Comparison of ENCODE assay signal across 8 cellular contexts in genomic region chrX:101415180-101416130, GRCh38. TPM values are rescaled to one million over a fixed set of nuclear protein-coding genes. Genes with fewer than 3 reads are reported as not detected.
A peak's percentile ranks its signal among the peaks of the same experiment; 100 is the strongest.
DNase-seq lines count a peak whose midpoint lies in the region; ATAC-seq and TF ChIP-seq lines count a peak whose summit lies in the region.

No MANE protein-coding gene starts in this region.

- H3K27me3 ChIP-seq in adrenal gland (no peaks in the 10 kb centered on the region), right atrium auricular region (no peaks in the 10 kb centered on the region)

- TF ChIP-seq POLR2A in adrenal gland (IDR thresholded peaks at IDR 0.05), result no peak

- DNase-seq in EH (ENCODE audit: low read depth), result peak; percentile 70
- DNase-seq in NOMO-1 treated with dmso at 0.1 percent for 144 hours (lab: John Stamatoyannopoulos, UW; ENCODE audit: unreplicated experiment), result peak; percentile 1
- DNase-seq in adrenal gland, result peak in 5 of 7 donors; percentile 15 to 55 (median 39)
- no peak for DNase-seq in right atrium auricular region (ENCODE audit: low spot score)
- peak; percentile 61 for DNase-seq in retina
- DNase-seq in stimulated activated CD4-positive, alpha-beta T cell treated with anti-CD3 and anti-CD28 coated beads, Interleukin-12 subunit alpha, Interleukin-12 subunit beta, amount 100 ng/mL, for 4 hours, result no peak

- ATAC-seq in GM19452 (IDR thresholded peaks at IDR 0.05; ENCODE audit: unreplicated experiment) (peak; percentile 65), HG03520 (IDR thresholded peaks at IDR 0.05; ENCODE audit: unreplicated experiment) (peak; percentile 67)

- no peaks in the 10 kb centered on the region for H3K9me3 ChIP-seq in adrenal gland (replicated peaks in 1 of 3)
- no peaks in the 10 kb centered on the region for H3K9me3 ChIP-seq in right atrium auricular region

- no peak overlapping the region for H3K4me3 ChIP-seq in adrenal gland
- no peak overlapping the region for H3K4me3 ChIP-seq in right atrium auricular region

- peak; percentile 44 to 86 (median 69) for TF ChIP-seq CTCF in adrenal gland (IDR thresholded peaks at IDR 0.05)
- TF ChIP-seq CTCF in right atrium auricular region (IDR thresholded peaks at IDR 0.05), result peak; percentile 62 to 85

- H3K4me1 ChIP-seq in adrenal gland (replicated peaks in 1 of 2), result peaks cover 0 to 19% of the 10 kb centered on the region in 2 donors
- H3K4me1 ChIP-seq in right atrium auricular region, result peaks cover 0 to 19% of the 10 kb centered on the region in 2 donors

- H3K27ac ChIP-seq in adrenal gland (peak overlapping the region in 2 of 5 donors; percentile 55 to 57), right atrium auricular region (peak overlapping the region; percentile 50 to 83)

- 25 to 44% (median 34%) methylated on average over 3 to 12 of the region's 12 CpGs for WGBS in adrenal gland, 4 donors

- H3K36me3 ChIP-seq in adrenal gland (replicated peaks in 1 of 2), result peaks cover 0 to 8% of the 10 kb centered on the region in 2 donors
- peaks cover 4% of the 10 kb centered on the region for H3K36me3 ChIP-seq in right atrium auricular region

- intact Hi-C loops in adrenal gland (cut with DNase I), result loop anchor here in 1 of 2 donors (10.0 kb wide), 2 partner anchors 179 to 389 kb away; no protein-coding TSS in a partner anchor

RNA-seq across cellular contexts. Expression of gene HNRNPH2, which starts 7.4 kb away (rescaled TPM):
- total RNA-seq in adrenal gland, result 100 to 1,000 TPM in 2 of 8 donors, 10 to 100 TPM in 6; 46.0 to 106 (median 69.9) TPM
- polyA plus RNA-seq in adrenal gland, result 100 to 1,000 TPM in 1 of 3 donors, 10 to 100 TPM in 2; 44.3 to 182 (median 55.0) TPM
- 10 to 100 TPM; 40.5 to 48.5 TPM for total RNA-seq in right atrium auricular region

RNA-seq across cellular contexts. Expression of gene GLA, which starts 7.7 kb away (rescaled TPM):
- 10 to 100 TPM; 18.5 to 54.4 (median 43.0) TPM for total RNA-seq in adrenal gland
- 100 to 1,000 TPM in 1 of 3 donors, 10 to 100 TPM in 2; 70.4 to 123 (median 91.5) TPM for polyA plus RNA-seq in adrenal gland
- total RNA-seq in right atrium auricular region, result 10 to 100 TPM in 1 of 2 donors, 1 to 10 TPM in 1; 9.7 to 11.8 TPM

RNA-seq across cellular contexts. Expression of gene RPL36A, which starts 24.6 kb away (rescaled TPM):
- total RNA-seq in adrenal gland (1,000 to 10,000 TPM in 2 of 8 donors, 100 to 1,000 TPM in 6; 122 to 1,462 (median 182) TPM), right atrium auricular region (1,000 to 10,000 TPM in 1 of 2 donors, 100 to 1,000 TPM in 1; 495 to 1,021 TPM)
- polyA plus RNA-seq in adrenal gland, result 1,000 to 10,000 TPM in 2 of 3 donors, 100 to 1,000 TPM in 1; 990 to 3,551 (median 1,778) TPM

RNA-seq across cellular contexts. Expression of gene BTK, which starts 29.5 kb away (rescaled TPM):
- 10 to 100 TPM in 1 of 8 donors, 1 to 10 TPM in 7; 2.8 to 14.8 (median 6.1) TPM for total RNA-seq in adrenal gland
- 1 to 10 TPM; 4.0 to 6.3 (median 5.0) TPM for polyA plus RNA-seq in adrenal gland
- 1 to 10 TPM; 2.1 to 2.4 TPM for total RNA-seq in right atrium auricular region

Comparison
In these comparisons a context has a peak if more than half of its experiments do, and no peak if none do; other contexts are left out.
1. DNase-seq: peak in EH (single experiment), NOMO-1 treated with dmso at 0.1 percent for 144 hours (single experiment), adrenal gland (5 of 7) and retina (single experiment); none in right atrium auricular region (single experiment) and stimulated activated CD4-positive, alpha-beta T cell treated with anti-CD3 and anti-CD28 coated beads, Interleukin-12 subunit alpha, Interleukin-12 subunit beta, amount 100 ng/mL, for 4 hours (single experiment).